ENCODE assay signal across 8 cellular contexts in the genomic region with DNA sequence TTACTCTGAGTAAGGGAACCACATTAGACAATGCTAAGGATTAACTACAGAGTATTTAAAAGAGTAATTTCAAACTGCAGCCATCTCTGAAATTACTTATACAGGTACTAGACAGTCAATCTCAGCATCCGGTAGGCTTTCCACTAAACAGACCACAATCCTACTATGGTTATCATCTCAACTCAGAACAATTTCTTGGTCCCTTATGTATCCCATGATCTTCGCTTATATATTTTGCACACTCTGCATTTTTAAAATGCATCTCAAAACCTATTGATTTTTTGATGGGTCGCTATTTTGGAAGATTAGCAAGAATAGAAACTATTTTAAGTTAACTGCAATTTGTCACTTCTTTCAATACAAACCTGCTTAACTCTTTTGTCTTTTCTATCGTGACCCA. TPM values are rescaled to one million over a fixed set of nuclear protein-coding genes. Genes with fewer than 3 reads are reported as not detected.
A peak's percentile ranks its signal among the peaks of the same experiment; 100 is the strongest.
DNase-seq lines count a peak whose midpoint lies in the region; ATAC-seq and TF ChIP-seq lines count a peak whose summit lies in the region.

No MANE protein-coding gene starts in this region.

- no peaks in the 10 kb centered on the region for H3K9me3 Mint-ChIP-seq in activated naive CD4-positive, alpha-beta T cell treated with anti-CD3 and anti-CD28 coated beads for 36 hours
- H3K9me3 Mint-ChIP-seq in activated T-helper 2 cell treated with anti-CD3 and anti-CD28 coated beads, Interferon-gamma antibody, Interleukin-2, Interleukin-4, amounts not matched to agents 10 μg/mL and 5 μg/mL and 100 μg/mL, durations not matched to agents 14 hours and 24 hours and 36 hours, result no peaks in the 10 kb centered on the region

- peaks cover 0 to 8% (median 0%) of the 10 kb centered on the region in 3 donors for H3K36me3 ChIP-seq in tibial nerve

- H3K4me3 ChIP-seq in tibial nerve, result peak overlapping the region; percentile 68 to 94 (median 84)

- 23 to 26% methylated on average over 4 of the region's 4 CpGs for WGBS in tibial nerve, 2 donors

- no peak for TF ChIP-seq CTCF in tibial nerve (IDR thresholded peaks at IDR 0.05)

- intact Hi-C loops in activated naive CD4-positive, alpha-beta T cell treated with anti-CD3 and anti-CD28 coated beads for 36 hours (cut with micrococcal nuclease), result loop anchor here (1.0 to 10.0 kb wide), 12 partner anchors 16 to 1001 kb away; a partner anchor contains a TSS
- intact Hi-C loops in activated T-helper 2 cell treated with anti-CD3 and anti-CD28 coated beads, Interferon-gamma antibody, Interleukin-2, Interleukin-4, amounts not matched to agents 10 μg/mL and 5 μg/mL and 100 μg/mL, durations not matched to agents 14 hours and 24 hours and 36 hours (cut with micrococcal nuclease), result loop anchor here (2.0 to 10.0 kb wide), 8 partner anchors 92 to 912 kb away; a partner anchor contains a TSS

- no peak for ATAC-seq in HG03175 (IDR thresholded peaks at IDR 0.05; ENCODE audit: unreplicated experiment)

- no peak for TF ChIP-seq POLR2A in tibial nerve (IDR thresholded peaks at IDR 0.05)

- H3K36me3 Mint-ChIP-seq in activated naive CD4-positive, alpha-beta T cell treated with anti-CD3 and anti-CD28 coated beads for 36 hours (ENCODE audit: low read depth), result peaks cover 8% of the 10 kb centered on the region
- H3K36me3 Mint-ChIP-seq in activated T-helper 2 cell treated with anti-CD3 and anti-CD28 coated beads, Interferon-gamma antibody, Interleukin-2, Interleukin-4, amounts not matched to agents 10 μg/mL and 5 μg/mL and 100 μg/mL, durations not matched to agents 14 hours and 24 hours and 36 hours (ENCODE audit: low read depth), result peaks cover 22% of the 10 kb centered on the region

- H3K4me1 ChIP-seq in tibial nerve, result peaks cover 0 to 58% (median 15%) of the 10 kb centered on the region in 4 donors

- peak overlapping the region; percentile 93 for H3K4me3 Mint-ChIP-seq in activated naive CD4-positive, alpha-beta T cell treated with anti-CD3 and anti-CD28 coated beads for 36 hours
- H3K4me3 Mint-ChIP-seq in activated T-helper 2 cell treated with anti-CD3 and anti-CD28 coated beads, Interferon-gamma antibody, Interleukin-2, Interleukin-4, amounts not matched to agents 10 μg/mL and 5 μg/mL and 100 μg/mL, durations not matched to agents 14 hours and 24 hours and 36 hours (ENCODE audit: low read depth), result peak overlapping the region; percentile 93

- H3K4me1 Mint-ChIP-seq in activated naive CD4-positive, alpha-beta T cell treated with anti-CD3 and anti-CD28 coated beads for 36 hours (ENCODE audit: low read depth), result peaks cover 46% of the 10 kb centered on the region
- peaks cover 50% of the 10 kb centered on the region for H3K4me1 Mint-ChIP-seq in activated T-helper 2 cell treated with anti-CD3 and anti-CD28 coated beads, Interferon-gamma antibody, Interleukin-2, Interleukin-4, amounts not matched to agents 10 μg/mL and 5 μg/mL and 100 μg/mL, durations not matched to agents 14 hours and 24 hours and 36 hours (ENCODE audit: low read depth)

- H3K27ac ChIP-seq in tibial nerve, result peak overlapping the region in 3 of 4 donors; percentile 93 to 97 (median 95)

- H3K27me3 ChIP-seq in tibial nerve, result no peaks in the 10 kb centered on the region

- peak; percentile 27 for DNase-seq in activated naive CD4-positive, alpha-beta T cell treated with anti-CD3 and anti-CD28 coated beads for 36 hours
- DNase-seq in activated naive CD4-positive, alpha-beta T cell treated with anti-CD3 and anti-CD28 coated beads, Interleukin-2, amount 50 U/mL, for 16 hours, result no peak
- DNase-seq in activated T-helper 2 cell treated with anti-CD3 and anti-CD28 coated beads, Interferon-gamma antibody, Interleukin-2, Interleukin-4, amounts not matched to agents 10 μg/mL and 5 μg/mL and 100 μg/mL, durations not matched to agents 14 hours and 24 hours and 36 hours (ENCODE audit: low spot score), result no peak
- peak; percentile 14 for DNase-seq in kidney tubule cell (ENCODE audit: low spot score)
- DNase-seq in tibial nerve (ENCODE audit: low spot score in 2 of 2), result no peak
- no peak for DNase-seq in globus pallidus (ENCODE audit: low spot score)
- DNase-seq in GM19240 (ENCODE audit: insufficient read length, low spot score), result no peak

- H3K27ac Mint-ChIP-seq in activated naive CD4-positive, alpha-beta T cell treated with anti-CD3 and anti-CD28 coated beads for 36 hours, result peak overlapping the region; percentile 24
- peak overlapping the region; percentile 77 for H3K27ac Mint-ChIP-seq in activated T-helper 2 cell treated with anti-CD3 and anti-CD28 coated beads, Interferon-gamma antibody, Interleukin-2, Interleukin-4, amounts not matched to agents 10 μg/mL and 5 μg/mL and 100 μg/mL, durations not matched to agents 14 hours and 24 hours and 36 hours

- no peak for TF ChIP-seq EP300 in tibial nerve (IDR thresholded peaks at IDR 0.05)

- H3K27me3 Mint-ChIP-seq in activated naive CD4-positive, alpha-beta T cell treated with anti-CD3 and anti-CD28 coated beads for 36 hours (ENCODE audit: low read depth), result no peaks in the 10 kb centered on the region
- peaks cover 19% of the 10 kb centered on the region for H3K27me3 Mint-ChIP-seq in activated T-helper 2 cell treated with anti-CD3 and anti-CD28 coated beads, Interferon-gamma antibody, Interleukin-2, Interleukin-4, amounts not matched to agents 10 μg/mL and 5 μg/mL and 100 μg/mL, durations not matched to agents 14 hours and 24 hours and 36 hours (ENCODE audit: low read depth)

- CTCF ChIA-PET in activated naive CD4-positive, alpha-beta T cell treated with anti-CD3 and anti-CD28 coated beads for 36 hours (lab: Charles Lee), result interaction anchor here (0.9 to 1.6 kb wide), 7 partner anchors 9 to 338 kb away, joined by 3 to 7 read pairs (median 4); a partner anchor contains a TSS

- H3K9me3 ChIP-seq in tibial nerve, result no peaks in the 10 kb centered on the region

RNA-seq across cellular contexts. Expression of a gene that starts 1.4 kb away (rescaled TPM):
- 10 to 100 TPM; 23.0 to 23.6 TPM for total RNA-seq in activated naive CD4-positive, alpha-beta T cell treated with anti-CD3 and anti-CD28 coated beads for 36 hours
- 44.3 and 48.8 TPM in 2 replicates for total RNA-seq in activated T-helper 2 cell treated with anti-CD3 and anti-CD28 coated beads, Interferon-gamma antibody, Interleukin-2, Interleukin-4, amounts not matched to agents 10 μg/mL and 5 μg/mL and 100 μg/mL, durations not matched to agents 14 hours and 24 hours and 36 hours
- total RNA-seq in tibial nerve, result 100 to 1,000 TPM in 3 of 4 donors, 10 to 100 TPM in 1; 97.7 to 124 (median 102) TPM

Comparison
In these comparisons a context has a peak if more than half of its experiments do, and no peak if none do; other contexts are left out.
1. DNase-seq: peak in activated naive CD4-positive, alpha-beta T cell treated with anti-CD3 and anti-CD28 coated beads for 36 hours (single experiment) and kidney tubule cell (single experiment); none in activated naive CD4-positive, alpha-beta T cell treated with anti-CD3 and anti-CD28 coated beads, Interleukin-2, amount 50 U/mL, for 16 hours (single experiment), activated T-helper 2 cell treated with anti-CD3 and anti-CD28 coated beads, Interferon-gamma antibody, Interleukin-2, Interleukin-4, amounts not matched to agents 10 μg/mL and 5 μg/mL and 100 μg/mL, durations not matched to agents 14 hours and 24 hours and 36 hours (single experiment), tibial nerve (0 of 2), globus pallidus (single experiment) and GM19240 (single experiment).